In genomic region chr6:157479464-157480303, GRCh38 we compare ENCODE assay signal across 19 cellular contexts.
DNase-seq lines count a peak whose midpoint lies in the region; ATAC-seq, FAIRE-seq and TF ChIP-seq lines count a peak whose summit lies in the region.
"Had no signal": no experiment of that assay in that cellular context is flagged by ENCODE, and none has a peak within 500 bp of the region (broad histone marks: within the 10 kb centered on the region; RNA-seq: fewer than 3 reads in every experiment).

No MANE protein-coding gene starts in this region.

- no peak overlapping the region for H3K23ac ChIP-seq in H1 (ENCODE audit: insufficient read length)

- H2BK15ac ChIP-seq in H1 (ENCODE audit: low read length): peak overlapping the region; percentile 81; the same call in 1 of the 2 replicates

- H3K4me3 ChIP-seq in H1 (ENCODE audit: extremely low read depth in 1 of 4, insufficient read depth in 2 of 4, low read depth in 3 of 4, low read length in 4 of 4) (no peak overlapping the region), pancreas (peak overlapping the region in 1 of 4 donors; percentile 6)
- H3K4me3 ChIP-seq: HAP-1 had no signal

- TF ChIP-seq RAD21 in H1 (IDR thresholded peaks at IDR 0.05 in 1 of 2, conservative IDR thresholded peaks at IDR 0.05 in 1 of 2; ENCODE audit: low read depth in 2 of 2, low read length in 2 of 2): peak in 1 of 2 experiments; percentile 38; a peak in 1 of 4 replicates

- no peaks in the 10 kb centered on the region for H3K79me2 ChIP-seq in H1 (ENCODE audit: control insufficient read depth in 1 of 2, insufficient read depth in 2 of 2, low read length in 2 of 2)

- H2BK5ac ChIP-seq in H1 (ENCODE audit: low read depth, low read length): no peak overlapping the region

- no peaks in the 10 kb centered on the region for H3K36me3 Mint-ChIP-seq in HFFc6 (ENCODE audit: low read depth)
- H3K36me3 Mint-ChIP-seq in activated naive CD4-positive, alpha-beta T cell treated with anti-CD3 and anti-CD28 coated beads for 36 hours (ENCODE audit: low read depth): no peaks in the 10 kb centered on the region

- TF ChIP-seq CTCF in H1 (IDR thresholded peaks at IDR 0.05; ENCODE audit: control extremely low read depth in 1 of 3, insufficient read depth in 1 of 3, low read depth in 1 of 3, low read length in 3 of 3) (no peak), pancreas (IDR thresholded peaks at IDR 0.05) (no peak), HFFc6 (IDR thresholded peaks at IDR 0.05) (no peak)

- H3K4me1 ChIP-seq in H1 (replicated peaks in 1 of 4; ENCODE audit: control insufficient read depth in 3 of 4, insufficient read depth in 4 of 4, low read length in 3 of 4) (no peaks in the 10 kb centered on the region), pancreas (peaks cover 0 to 12% (median 0%) of the 10 kb centered on the region in 3 donors)
- H3K4me1 ChIP-seq: BE2C, HAP-1 had no signal

- WGBS in H1 (ENCODE audit: extremely low coverage in 1 of 2, insufficient coverage in 1 of 2, insufficient read length in 1 of 2, insufficient replicate concordance in 2 of 2, low coverage in 1 of 2, low lambda C conversion rate in 2 of 2, missing lambda C conversion rate in 1 of 2), 2 experiments: 88% methylated on average over 7 of the region's 7 CpGs; no CpG with 5 or more reads in 1 of the 2 experiments
- 38% methylated on average over 7 of the region's 7 CpGs for WGBS in pancreas, 2 donors

- no peak overlapping the region for H3K4me3 Mint-ChIP-seq in HFFc6
- H3K4me3 Mint-ChIP-seq in activated naive CD4-positive, alpha-beta T cell treated with anti-CD3 and anti-CD28 coated beads for 36 hours: no peak overlapping the region
- H3K4me3 Mint-ChIP-seq: CD4-positive, alpha-beta T cell; IgD-negative memory B cell had no signal

- H3K56ac ChIP-seq in H1 (replicated peaks; ENCODE audit: insufficient read length, low read depth, low read length): no peak overlapping the region

- H3K27me3 ChIP-seq in H1 (replicated peaks in 1 of 4; ENCODE audit: control insufficient read depth in 3 of 4, extremely low read depth in 1 of 4, insufficient read depth in 3 of 4, low read length in 3 of 4): no peaks in the 10 kb centered on the region
- no peaks in the 10 kb centered on the region for H3K27me3 ChIP-seq in pancreas
- H3K27me3 ChIP-seq: BE2C had no signal

- ATAC-seq in pancreas (peak; percentile 86 to 94 (median 90)), HG03039 (IDR thresholded peaks at IDR 0.05; ENCODE audit: unreplicated experiment) (no peak)

- H2AK5ac ChIP-seq in H1 (ENCODE audit: low read depth, low read length): 0 out of 2 replicates have a peak overlapping the region, but pooled peaks have one; percentile 53

- H3K27ac Mint-ChIP-seq in HFFc6: no peak overlapping the region
- no peak overlapping the region for H3K27ac Mint-ChIP-seq in activated naive CD4-positive, alpha-beta T cell treated with anti-CD3 and anti-CD28 coated beads for 36 hours
- H3K27ac Mint-ChIP-seq: CD4-positive, alpha-beta T cell had no signal

- FAIRE-seq in H1 (lab: Jason Lieb, UNC) (no peak), pancreas (lab: Jason Lieb, UNC) (no peak)

- DNase-seq in NCI-H2029 (lab: John Stamatoyannopoulos, UW) (peak; percentile 37), NCI-H2029 treated with DMSO at 0.1 percent for 48 hours (lab: John Stamatoyannopoulos, UW) (no peak), OCI-M1 (lab: John Stamatoyannopoulos, UW) (peak; percentile 65), H1 (ENCODE audit: low read depth in 1 of 2, low spot score in 2 of 2) (no peak), pancreas (peak in 1 of 6 donors; percentile 16), HFFc6 (no peak)
- no peak for DNase-seq in activated naive CD4-positive, alpha-beta T cell treated with anti-CD3 and anti-CD28 coated beads for 36 hours
- DNase-seq: 8988T; BE2C; CD4-positive, alpha-beta T cell; NCI-H1092; NCI-H2107; NCI-H345; NCI-H526; NK-92 treated with Interleukin-12 subunit alpha and Interleukin-12 subunit beta, amount 100 ng/mL, for 24 hours; SIG-M5 had no signal

- H3K9ac ChIP-seq in H1 (replicated peaks in 1 of 4; ENCODE audit: extremely low read depth in 1 of 4, low read depth in 3 of 4, low read length in 3 of 4): no peak overlapping the region

- H3K27ac ChIP-seq in H1 (ENCODE audit: low read depth, low read length): no peak overlapping the region
- peak overlapping the region in 1 of 4 donors; percentile 37 for H3K27ac ChIP-seq in pancreas

- no peaks in the 10 kb centered on the region for H3K79me1 ChIP-seq in H1 (ENCODE audit: low read depth, low read length)

- no peak overlapping the region for H4K91ac ChIP-seq in H1 (replicated peaks; ENCODE audit: insufficient read length, low read length)

- no peak overlapping the region; the same call in 1 of the 2 replicates for H4K8ac ChIP-seq in H1 (ENCODE audit: extremely low read depth, insufficient read depth, low read length)

- H3K18ac ChIP-seq in H1 (ENCODE audit: extremely low read depth, low read length): no peak overlapping the region; the same call in 1 of the 2 replicates

- CTCF ChIA-PET in H1 (lab: Charles Lee; ENCODE audit: partially characterized antibody): interaction anchor here (0.7 to 0.8 kb wide), 3 partner anchors 16 to 36 kb away, joined by 3 read pairs; no protein-coding TSS in a partner anchor
- CTCF ChIA-PET in activated naive CD4-positive, alpha-beta T cell treated with anti-CD3 and anti-CD28 coated beads for 36 hours (lab: Charles Lee): interaction anchor here (1.0 kb wide), 1 partner anchor 165 kb away, joined by 4 read pairs; no protein-coding TSS in a partner anchor

- H2AFZ ChIP-seq in H1 (ENCODE audit: low read length): no peak overlapping the region

- POLR2A ChIA-PET in H1 (lab: Charles Lee; ENCODE audit: partially characterized antibody): no interaction called here

- H3K27me3 Mint-ChIP-seq in HFFc6 (ENCODE audit: insufficient read depth): no peaks in the 10 kb centered on the region
- peaks cover 3% of the 10 kb centered on the region for H3K27me3 Mint-ChIP-seq in activated naive CD4-positive, alpha-beta T cell treated with anti-CD3 and anti-CD28 coated beads for 36 hours (ENCODE audit: low read depth)
- H3K27me3 Mint-ChIP-seq: IgD-negative memory B cell had no signal

- H3K9me3 Mint-ChIP-seq in HFFc6: no peaks in the 10 kb centered on the region
- no peaks in the 10 kb centered on the region for H3K9me3 Mint-ChIP-seq in activated naive CD4-positive, alpha-beta T cell treated with anti-CD3 and anti-CD28 coated beads for 36 hours

- no peak overlapping the region for H3K4me2 ChIP-seq in H1 (ENCODE audit: insufficient read depth in 1 of 2, low read depth in 2 of 2, low read length in 2 of 2)

- TF ChIP-seq POLR2A in H1 (IDR thresholded peaks at IDR 0.05; ENCODE audit: control extremely low read depth in 1 of 2, low read depth in 2 of 2, low read length in 2 of 2): no peak

- H4K5ac ChIP-seq in H1 (ENCODE audit: insufficient read length, low read depth, low read length): no peak overlapping the region

- H2BK12ac ChIP-seq in H1 (ENCODE audit: low read depth, low read length): 0 out of 2 replicates have a peak overlapping the region, but pooled peaks have one; percentile 27

- peak overlapping the region; percentile 85 for H3K4ac ChIP-seq in H1 (replicated peaks; ENCODE audit: insufficient read length, low read depth, low read length)

- H4K20me1 ChIP-seq in H1 (replicated peaks in 1 of 2; ENCODE audit: control insufficient read depth in 1 of 2, insufficient read depth in 2 of 2, low read length in 2 of 2): no peaks in the 10 kb centered on the region

- H3K14ac ChIP-seq in H1 (ENCODE audit: insufficient read length): no peak overlapping the region

- H2BK20ac ChIP-seq in H1 (ENCODE audit: low read length): 0 out of 2 replicates have a peak overlapping the region, but pooled peaks have one; percentile 61

- H3K4me1 Mint-ChIP-seq in HFFc6 (ENCODE audit: low read depth): no peaks in the 10 kb centered on the region
- peaks cover under 1% of the 10 kb centered on the region for H3K4me1 Mint-ChIP-seq in activated naive CD4-positive, alpha-beta T cell treated with anti-CD3 and anti-CD28 coated beads for 36 hours (ENCODE audit: low read depth)

- no peaks in the 10 kb centered on the region for H3K36me3 ChIP-seq in H1 (ENCODE audit: control insufficient read depth in 2 of 4, insufficient read depth in 4 of 4, low read length in 3 of 4)
- no peaks in the 10 kb centered on the region for H3K36me3 ChIP-seq in pancreas
- H3K36me3 ChIP-seq: BE2C, HAP-1 had no signal

- no peaks in the 10 kb centered on the region for H3K23me2 ChIP-seq in H1 (ENCODE audit: low read depth, low read length)

- H2BK120ac ChIP-seq in H1 (replicated peaks; ENCODE audit: low read depth, low read length): no peak overlapping the region

- intact Hi-C loops in pancreas (cut with DNase I): no loop called here
- intact Hi-C loops in activated naive CD4-positive, alpha-beta T cell treated with anti-CD3 and anti-CD28 coated beads for 36 hours (cut with micrococcal nuclease): no loop called here

- no peak for TF ChIP-seq EP300 in H1 (IDR thresholded peaks at IDR 0.05; ENCODE audit: borderline replicate concordance in 1 of 2, low read depth in 2 of 2, low read length in 2 of 2)

- no peaks in the 10 kb centered on the region for H3K9me3 ChIP-seq in H1 (ENCODE audit: insufficient read depth in 2 of 2, low read depth in 1 of 2, low read length in 1 of 2)
- no peaks in the 10 kb centered on the region for H3K9me3 ChIP-seq in pancreas
- H3K9me3 ChIP-seq: BE2C, HAP-1 had no signal

TF ChIP-seq in H1, 55 proteins besides CTCF, POLR2A, EP300 and RAD21 (continues in another document):
- TF ChIP-seq GABPA (IDR thresholded peaks at IDR 0.05; ENCODE audit: borderline replicate concordance, insufficient read depth, low read length) (no peak), ASH2L (IDR thresholded peaks at IDR 0.05; ENCODE audit: low read length) (no peak), FOSL1 (IDR thresholded peaks at IDR 0.05; ENCODE audit: insufficient read depth, low read depth, low read length) (no peak)

Comparison
In these comparisons a context has a peak if more than half of its experiments do, and no peak if none do; other contexts are left out.
1. DNase-seq: peak in NCI-H2029 (single experiment) and OCI-M1 (single experiment); none in NCI-H2029 treated with DMSO at 0.1 percent for 48 hours (single experiment), H1 (0 of 2), HFFc6 (single experiment) and activated naive CD4-positive, alpha-beta T cell treated with anti-CD3 and anti-CD28 coated beads for 36 hours (single experiment).